21 cellular contexts compared by ENCODE assay signal in the genomic region with DNA sequence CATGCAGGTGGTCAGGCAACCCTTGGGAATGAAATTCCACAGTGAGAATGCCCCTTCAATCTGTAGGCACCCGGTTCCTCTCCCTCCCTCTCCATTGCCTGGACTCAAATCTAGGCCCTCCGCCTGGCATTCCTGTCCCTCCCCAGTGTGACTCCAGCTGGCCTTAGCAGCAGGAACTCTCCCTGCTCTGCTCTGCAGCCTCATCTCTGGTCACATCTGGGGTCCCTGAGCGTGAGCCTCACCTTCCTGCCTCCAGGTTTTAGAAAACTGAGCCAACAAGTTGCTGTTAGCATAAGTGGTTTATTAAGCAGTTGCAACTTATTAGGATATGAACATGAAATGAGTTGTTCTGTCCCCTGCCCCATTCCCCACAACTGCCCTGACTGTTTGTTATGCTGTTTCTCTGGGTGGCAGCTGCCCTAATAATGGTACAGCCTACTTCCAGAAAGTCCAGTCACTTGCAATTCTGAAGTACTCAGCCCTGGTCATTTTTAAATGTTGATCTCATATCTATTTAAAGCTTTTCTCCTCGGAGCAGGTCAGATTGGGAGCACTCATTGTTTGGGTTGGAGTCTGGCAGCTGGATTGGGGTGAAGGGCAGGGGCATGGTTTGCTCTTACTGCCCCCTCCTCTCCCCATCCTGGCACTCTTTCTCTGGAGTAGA.
"Had no signal": no experiment of that assay in that cellular context is flagged by ENCODE, and none has a peak within 500 bp of the region (broad histone marks: within the 10 kb centered on the region; RNA-seq: fewer than 3 reads in every experiment).

No MANE protein-coding gene starts in this region.

- H3K9me3 Mint-ChIP-seq: endodermal cell; natural killer cell treated with Interleukin-12 subunit alpha and Interleukin-12 subunit beta and Interleukin-15 and Interleukin-18, amount 100 ng/mL, for 72 hours; neural progenitor cell had no signal

- H3K4me1 Mint-ChIP-seq: endodermal cell; immature natural killer cell; stimulated activated memory B cell treated with anti-CD40 and anti-IgM and Interleukin-4, amounts not matched to agents 10 μg/mL and 1 μg/mL and 100 μg/mL, for 72 hours had no signal

- H3K9me3 ChIP-seq: colonic mucosa, pancreas, right lobe of liver had no signal

- H3K27ac ChIP-seq: colonic mucosa, neural progenitor cell, pancreas, right lobe of liver, spleen had no signal

- DNase-seq: colonic mucosa; effector CD4-positive, alpha-beta T cell; endodermal cell; immature natural killer cell; kidney; left colon; mammary epithelial cell; mucosa of descending colon; occipital lobe; pancreas; right lobe of liver; spleen; stimulated activated CD4-positive, alpha-beta T cell treated with anti-CD3 and anti-CD28 coated beads, Interleukin-15, amount 100 ng/mL, for 24 hours; stimulated activated CD4-positive, alpha-beta T cell treated with anti-CD3 and anti-CD28 coated beads, Interleukin-1b, Interleukin-23, amount 100 ng/mL, for 48 hours; stimulated activated CD4-positive, alpha-beta T cell treated with anti-CD3 and anti-CD28 coated beads, Interleukin-4, amount 100 ng/mL, for 24 hours; trophoblast cell had no signal

- H3K36me3 Mint-ChIP-seq: immature natural killer cell; natural killer cell treated with Interleukin-12 subunit alpha and Interleukin-12 subunit beta and Interleukin-15 and Interleukin-18, amount 100 ng/mL, for 72 hours; neural progenitor cell; stimulated activated memory B cell treated with anti-CD40 and anti-IgM and Interleukin-4, amounts not matched to agents 10 μg/mL and 1 μg/mL and 100 μg/mL, for 72 hours had no signal

- H3K4me1 ChIP-seq: colonic mucosa, pancreas, right lobe of liver, spleen had no signal

- ATAC-seq: left colon; mucosa of descending colon; pancreas; right lobe of liver; stimulated activated memory B cell treated with anti-CD40 and anti-IgM and Interleukin-4, amounts not matched to agents 10 μg/mL and 1 μg/mL and 100 μg/mL, for 72 hours had no signal

- H3K4me3 Mint-ChIP-seq: endodermal cell; immature natural killer cell; natural killer cell treated with Interleukin-12 subunit alpha and Interleukin-12 subunit beta and Interleukin-15 and Interleukin-18, amount 100 ng/mL, for 72 hours; neural progenitor cell; stimulated activated memory B cell treated with anti-CD40 and anti-IgM and Interleukin-4, amounts not matched to agents 10 μg/mL and 1 μg/mL and 100 μg/mL, for 72 hours; stimulated activated naive CD8-positive, alpha-beta T cell treated with anti-CD3 and anti-CD28 coated beads, Interleukin-15, Interleukin-2, amounts not matched to agents 100 ng/mL and 50 ng/mL, for 24 hours had no signal

- H3K36me3 ChIP-seq: colonic mucosa, neural progenitor cell, pancreas, right lobe of liver, spleen had no signal

- H3K27ac Mint-ChIP-seq: endodermal cell; immature natural killer cell; natural killer cell treated with Interleukin-12 subunit alpha and Interleukin-12 subunit beta and Interleukin-15 and Interleukin-18, amount 100 ng/mL, for 72 hours; neural progenitor cell; progenitor cell of endocrine pancreas; stimulated activated memory B cell treated with anti-CD40 and anti-IgM and Interleukin-4, amounts not matched to agents 10 μg/mL and 1 μg/mL and 100 μg/mL, for 72 hours; stimulated activated naive CD8-positive, alpha-beta T cell treated with anti-CD3 and anti-CD28 coated beads, Interleukin-15, Interleukin-2, amounts not matched to agents 100 ng/mL and 50 ng/mL, for 24 hours had no signal

- H3K27me3 ChIP-seq: colonic mucosa, right lobe of liver had no signal

- H3K4me3 ChIP-seq: colonic mucosa, mucosa of descending colon, neural progenitor cell, pancreas, right lobe of liver, spleen had no signal
